In the genomic region with DNA sequence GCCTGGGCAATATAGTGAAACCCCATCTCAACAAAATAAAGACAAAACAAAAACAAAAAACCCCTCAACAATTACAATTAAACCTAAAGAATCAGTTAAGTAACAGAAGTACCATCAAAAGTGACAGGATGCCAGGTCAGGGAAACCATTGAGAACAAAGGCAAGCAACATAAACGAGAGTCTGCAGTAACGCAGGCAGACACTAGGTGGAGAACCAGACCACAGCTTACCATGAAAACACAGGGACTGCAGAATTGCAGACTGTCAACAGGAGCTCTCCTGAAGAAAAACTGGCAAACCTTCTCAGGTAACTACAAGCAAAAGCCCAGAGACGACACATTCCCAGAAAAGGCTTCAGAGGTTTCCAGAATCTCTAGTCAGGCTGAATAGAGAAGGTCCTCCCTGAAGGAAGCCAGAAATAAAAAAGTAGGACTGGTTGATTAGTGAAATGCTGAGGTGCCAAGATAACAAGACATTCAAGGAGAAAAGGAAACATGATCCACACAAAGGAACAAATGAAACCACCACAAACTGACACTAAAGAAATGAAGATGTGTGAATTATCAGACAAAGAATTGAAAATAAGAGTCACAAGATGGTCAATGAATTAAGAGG, we compare ENCODE assay signal across 1 cellular context.
TF ChIP-seq lines count a peak whose summit lies in the region.

No MANE protein-coding gene starts in this region.

TF ChIP-seq in endothelial cell of umbilical vein, 7 proteins besides CTCF, POLR2A, EP300 and RAD21:
- TF ChIP-seq, protein P1, sequence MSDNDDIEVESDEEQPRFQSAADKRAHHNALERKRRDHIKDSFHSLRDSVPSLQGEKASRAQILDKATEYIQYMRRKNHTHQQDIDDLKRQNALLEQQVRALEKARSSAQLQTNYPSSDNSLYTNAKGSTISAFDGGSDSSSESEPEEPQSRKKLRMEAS (IDR thresholded peaks at IDR 0.05; ENCODE audit: insufficient read depth, insufficient read length): no peak
- TF ChIP-seq EZH2 (IDR thresholded peaks at IDR 0.05; ENCODE audit: borderline replicate concordance, low read depth, low read length, severe bottlenecking): no peak
- no peak for TF ChIP-seq POLR2AphosphoS5 (IDR thresholded peaks at IDR 0.05; ENCODE audit: insufficient read depth, low read depth, low read length)
- no peak for TF ChIP-seq GATA2 (IDR thresholded peaks at IDR 0.05; ENCODE audit: insufficient read depth, insufficient read length, low read depth, low read length)
- no peak for TF ChIP-seq MYC (IDR thresholded peaks at IDR 0.05; ENCODE audit: low read depth, low read length)
- TF ChIP-seq FOS (IDR thresholded peaks at IDR 0.05; ENCODE audit: borderline replicate concordance, insufficient read depth, low read length): no peak
- no peak for TF ChIP-seq JUN (IDR thresholded peaks at IDR 0.05; ENCODE audit: borderline replicate concordance, insufficient read depth, insufficient read length, low read depth)
